12 cellular contexts compared by ENCODE assay signal in the genomic region with DNA sequence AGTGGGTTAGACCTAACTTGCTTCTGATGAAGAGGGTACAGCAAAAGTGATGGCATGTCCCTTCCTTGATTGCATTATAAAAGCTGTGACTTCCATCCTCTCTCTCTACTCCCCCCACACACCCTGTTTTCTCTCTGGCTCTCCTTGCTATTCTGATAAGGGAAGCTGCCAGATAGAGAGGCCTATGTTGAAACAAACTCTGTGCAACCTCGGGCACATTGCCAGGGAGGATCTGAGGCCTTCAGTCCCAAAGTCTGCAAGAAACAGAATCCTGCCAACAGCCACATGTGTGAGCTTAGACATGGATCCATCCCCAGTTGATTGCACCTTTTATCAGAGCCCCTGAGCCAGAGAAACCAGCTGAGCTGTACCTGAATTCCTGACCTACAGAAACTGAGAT. TPM values are rescaled to one million over a fixed set of nuclear protein-coding genes. Genes with fewer than 3 reads are reported as not detected.
DNase-seq lines count a peak whose midpoint lies in the region; ATAC-seq and TF ChIP-seq lines count a peak whose summit lies in the region.
"Had no signal": no experiment of that assay in that cellular context is flagged by ENCODE, and none has a peak within 500 bp of the region (broad histone marks: within the 10 kb centered on the region; RNA-seq: fewer than 3 reads in every experiment).

No MANE protein-coding gene starts in this region.

- H3K27ac Mint-ChIP-seq in type B pancreatic cell, result no peak overlapping the region

- H3K4me3 Mint-ChIP-seq in type B pancreatic cell, result no peak overlapping the region

- intact Hi-C loops in right cardiac atrium (cut with DNase I), result loop anchor here in 1 of 4 donors (10.0 kb wide), 1 partner anchor 68 kb away; no protein-coding TSS in a partner anchor
- intact Hi-C loops in sigmoid colon (cut with DNase I), result no loop called here
- intact Hi-C loops in left lung (cut with DNase I), result no loop called here

- no peaks in the 10 kb centered on the region for H3K36me3 ChIP-seq in brain microvascular endothelial cell (replicated peaks)
- H3K36me3 ChIP-seq in sigmoid colon, result no peaks in the 10 kb centered on the region
- no peaks in the 10 kb centered on the region for H3K36me3 ChIP-seq in left lung
- H3K36me3 ChIP-seq: prostate gland had no signal

- peak; percentile 90 to 91 for ATAC-seq in right cardiac atrium
- no peak for ATAC-seq in left lung
- no peak for ATAC-seq in GM18519 (IDR thresholded peaks at IDR 0.05; ENCODE audit: low FRiP score, unreplicated experiment)

- no peak for TF ChIP-seq EP300 in sigmoid colon (IDR thresholded peaks at IDR 0.05)

- H3K4me3 ChIP-seq in brain microvascular endothelial cell (ENCODE audit: low read depth, low read length) (no peak overlapping the region), right cardiac atrium (ENCODE audit: low read length) (no peak overlapping the region), sigmoid colon (no peak overlapping the region), left lung (no peak overlapping the region)
- H3K4me3 ChIP-seq: prostate gland had no signal

- peaks cover 6% of the 10 kb centered on the region for H3K27me3 Mint-ChIP-seq in type B pancreatic cell

- WGBS in right cardiac atrium, result 0% methylated on average over 1 of the region's 1 CpG
- 2 to 31% methylated on average over 1 of the region's 1 CpG for WGBS in sigmoid colon, 2 donors

- in situ Hi-C loops in KBM-7 (cut with MboI; ENCODE audit: low pct_unique_long_range_greater_than_20kb, low sequenced_read_pairs), result no loop called here
- in situ Hi-C loops in brain microvascular endothelial cell (cut with HindIII; ENCODE audit: low pct_ligation_motif_present, low sequenced_read_pairs), result no loop called here

- TF ChIP-seq POLR2A in sigmoid colon (IDR thresholded peaks at IDR 0.05), result no peak

- no peaks in the 10 kb centered on the region for H3K4me1 Mint-ChIP-seq in type B pancreatic cell (ENCODE audit: unreplicated experiment)

- H3K27me3 ChIP-seq in brain microvascular endothelial cell (replicated peaks) (no peaks in the 10 kb centered on the region), right cardiac atrium (ENCODE audit: control insufficient read depth, insufficient read depth) (no peaks in the 10 kb centered on the region), sigmoid colon (no peaks in the 10 kb centered on the region), left lung (no peaks in the 10 kb centered on the region)

- peak; percentile 39 for DNase-seq in KBM-7
- DNase-seq in brain microvascular endothelial cell, result peak; percentile 43
- peak; percentile 86 to 95 (median 87) for DNase-seq in right cardiac atrium
- DNase-seq in sigmoid colon, result peak; percentile 89
- DNase-seq in type B pancreatic cell (ENCODE audit: extremely low spot score, unreplicated experiment), result no peak
- no peak for DNase-seq in left lung
- no peak for DNase-seq in stimulated activated CD4-positive, alpha-beta T cell treated with anti-CD3 and anti-CD28 coated beads, Interleukin-4, amount 100 ng/mL, for 24 hours
- DNase-seq: activated T-cell treated with anti-CD3 and anti-CD28 coated beads for 4 hours, SK-N-SH had no signal

- TF ChIP-seq CTCF in brain microvascular endothelial cell (IDR thresholded peaks at IDR 0.05; ENCODE audit: low read depth, low read length, missing control alignments) (no peak), sigmoid colon (IDR thresholded peaks at IDR 0.05) (no peak), type B pancreatic cell (conservative IDR thresholded peaks at IDR 0.05) (no peak), left lung (IDR thresholded peaks at IDR 0.05) (no peak)

- no peaks in the 10 kb centered on the region for H3K36me3 Mint-ChIP-seq in type B pancreatic cell

- H3K9me3 Mint-ChIP-seq in type B pancreatic cell, result peaks cover 5% of the 10 kb centered on the region

- H3K9me3 ChIP-seq in right cardiac atrium (ENCODE audit: control insufficient read depth, low read length) (no peaks in the 10 kb centered on the region), sigmoid colon (no peaks in the 10 kb centered on the region), left lung (no peaks in the 10 kb centered on the region)
- H3K9me3 ChIP-seq: prostate gland, SK-N-SH had no signal

- H3K27ac ChIP-seq in brain microvascular endothelial cell (no peak overlapping the region), right cardiac atrium (ENCODE audit: low read length) (no peak overlapping the region), sigmoid colon (no peak overlapping the region), left lung (no peak overlapping the region)
- H3K27ac ChIP-seq: C4-2B, prostate gland had no signal

- H3K4me1 ChIP-seq in right cardiac atrium (ENCODE audit: control insufficient read depth, insufficient read depth, low read length), result no peaks in the 10 kb centered on the region
- no peaks in the 10 kb centered on the region for H3K4me1 ChIP-seq in sigmoid colon
- peaks cover 0 to 5% of the 10 kb centered on the region in 2 donors for H3K4me1 ChIP-seq in left lung
- H3K4me1 ChIP-seq: prostate gland had no signal

RNA-seq across cellular contexts. Expression of a gene that starts 44.8 kb away (rescaled TPM):
- total RNA-seq in right cardiac atrium (10 to 100 TPM; 44.2 to 63.0 (median 47.3) TPM), sigmoid colon (100 to 1,000 TPM in 2 of 4 donors, 10 to 100 TPM in 2; 88.1 to 196 (median 98.6) TPM), type B pancreatic cell (ENCODE audit: low replicate concordance) (89.0 and 128 TPM in 2 replicates), left lung (10 to 100 TPM; 67.3 to 84.2 TPM)
- polyA plus RNA-seq in right cardiac atrium (49.9 TPM), sigmoid colon (10 to 100 TPM in 2 of 3 donors, 1 to 10 TPM in 1; 7.8 to 87.9 (median 59.2) TPM)

Comparison
In these comparisons a context has a peak if more than half of its experiments do, and no peak if none do; other contexts are left out.
1. DNase-seq: peak in KBM-7 (single experiment), brain microvascular endothelial cell (single experiment), right cardiac atrium (3 of 3) and sigmoid colon (single experiment); none in type B pancreatic cell (single experiment), left lung (0 of 2) and stimulated activated CD4-positive, alpha-beta T cell treated with anti-CD3 and anti-CD28 coated beads, Interleukin-4, amount 100 ng/mL, for 24 hours (single experiment).
2. ATAC-seq: peak in right cardiac atrium (2 of 2); none in left lung (single experiment) and GM18519 (single experiment).